ENCODE assay signal across 29 cellular contexts in the genomic region with DNA sequence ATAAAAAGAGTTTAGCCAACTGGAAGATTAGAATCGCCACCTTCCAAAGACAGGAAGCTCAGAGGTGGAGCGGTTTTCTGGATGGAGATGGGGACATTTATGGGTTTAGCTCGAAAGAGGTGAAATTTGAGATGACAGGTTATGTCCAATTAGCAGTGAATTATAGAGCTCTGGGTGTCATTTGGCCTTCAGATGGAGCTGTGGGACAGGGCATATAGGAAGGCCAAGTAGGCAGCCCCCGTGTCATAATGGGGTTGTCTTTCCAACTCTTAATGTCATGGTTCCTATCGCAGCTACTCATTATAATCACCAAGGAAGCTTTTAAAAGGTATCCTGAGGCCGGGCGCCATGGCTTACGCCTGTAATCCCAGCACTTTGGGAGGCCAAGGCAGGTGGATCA. TPM values are rescaled to one million over a fixed set of nuclear protein-coding genes. Genes with fewer than 3 reads are reported as not detected.
DNase-seq lines count a peak whose midpoint lies in the region; ATAC-seq, FAIRE-seq and TF ChIP-seq lines count a peak whose summit lies in the region.
"Had no signal": no experiment of that assay in that cellular context is flagged by ENCODE, and none has a peak within 500 bp of the region (broad histone marks: within the 10 kb centered on the region; RNA-seq: fewer than 3 reads in every experiment).

No MANE protein-coding gene starts in this region.

- DNase-seq in DMS 273 (lab: John Stamatoyannopoulos, UW; ENCODE audit: unreplicated experiment), result peak; percentile 19
- no peak for DNase-seq in DMS 273 treated with DMSO at 0.1 percent for 48 hours (lab: John Stamatoyannopoulos, UW)
- DNase-seq in H9, result no peak
- DNase-seq in NCI-H69 (lab: John Stamatoyannopoulos, UW), result peak; percentile 62
- no peak for DNase-seq in GM12878 (ENCODE audit: low read depth, low spot score)
- no peak for DNase-seq in NCI-H128 (lab: John Stamatoyannopoulos, UW; ENCODE audit: unreplicated experiment)
- DNase-seq in mesendoderm, result no peak
- DNase-seq: activated naive CD4-positive, alpha-beta T cell treated with anti-CD3 and anti-CD28 coated beads for 36 hours; activated T-cell treated with anti-CD3 and anti-CD28 coated beads, Interleukin-2, amount 50 U/mL, for 48 hours; CD4-positive, CD25-positive, alpha-beta regulatory T cell; colonic mucosa; effector memory CD4-positive, alpha-beta T cell; esophagus squamous epithelium; hippocampal formation; immature natural killer cell; KBM-7; naive thymus-derived CD4-positive, alpha-beta T cell; NCI-H2029 treated with DMSO at 0.1 percent for 48 hours; PC-3; SIG-M5; stimulated activated CD4-positive, alpha-beta T cell treated with anti-CD3 and anti-CD28 coated beads, Interleukin-2, amount 100 ng/mL, for 24 hours; T-helper 1 cell; upper lobe of left lung had no signal

- no peaks in the 10 kb centered on the region for H3K36me3 Mint-ChIP-seq in H9 (ENCODE audit: insufficient read depth in 1 of 3, low read depth in 3 of 3)
- H3K36me3 Mint-ChIP-seq: CD4-positive, CD25-positive, alpha-beta regulatory T cell; immature natural killer cell; naive thymus-derived CD4-positive, alpha-beta T cell had no signal

- intact Hi-C loops in GM12878 (cut with micrococcal nuclease; ENCODE audit: unreplicated experiment), result no loop called here

- 0 out of 2 replicates have a peak, but pooled peaks have one; percentile 8 for TF ChIP-seq RAD21 in GM12878 (IDR thresholded peaks at IDR 0.05; ENCODE audit: insufficient read depth, low read depth, low read length)

- no peak overlapping the region for H2AFZ ChIP-seq in H9 (ENCODE audit: low read length)
- no peak overlapping the region for H2AFZ ChIP-seq in GM12878 (ENCODE audit: control insufficient read depth, low read depth, low read length)

- H3K23me2 ChIP-seq in H9 (ENCODE audit: insufficient read length, low read depth, low read length, poor library complexity, severe bottlenecking), result no peaks in the 10 kb centered on the region

- ATAC-seq in GM12878 (no peak), GM19467 (IDR thresholded peaks at IDR 0.05; ENCODE audit: unreplicated experiment) (no peak)
- ATAC-seq: left lobe of liver; naive thymus-derived CD4-positive, alpha-beta T cell; PC-3 had no signal

- H3K27me3 Mint-ChIP-seq in H9 (ENCODE audit: low read depth), result 0 out of 2 replicates have a peak, but pooled peaks cover 3% of the 10 kb centered on the region

- H3K56ac ChIP-seq in H9 (ENCODE audit: insufficient read length, low read depth, low read length) (no peak overlapping the region), mesendoderm (ENCODE audit: low read length) (no peak overlapping the region)

- H3K79me2 ChIP-seq in H9 (ENCODE audit: insufficient read depth, low read length) (no peaks in the 10 kb centered on the region), GM12878 (ENCODE audit: control insufficient read depth, insufficient read depth, low read length) (no peaks in the 10 kb centered on the region), mesendoderm (ENCODE audit: control insufficient read depth, insufficient read depth, low read length) (no peaks in the 10 kb centered on the region)

- POLR2A ChIA-PET in GM12878 (lab: Charles Lee), result interaction anchor here (1.0 kb wide), 1 partner anchor 40 kb away, joined by 3 read pairs; no protein-coding TSS in a partner anchor

- no peak overlapping the region for H2AK5ac ChIP-seq in H9 (ENCODE audit: insufficient read length, low read length)
- H2AK5ac ChIP-seq in mesendoderm (ENCODE audit: low read length), result no peak overlapping the region

- FAIRE-seq in GM12878 (lab: Jason Lieb, UNC), result no peak
- FAIRE-seq: frontal cortex, GM19239 had no signal

- H3K9me3 Mint-ChIP-seq in H9, result no peaks in the 10 kb centered on the region; a peak in 1 of 5 replicates
- H3K9me3 Mint-ChIP-seq: activated naive CD4-positive, alpha-beta T cell treated with anti-CD3 and anti-CD28 coated beads for 36 hours; immature natural killer cell had no signal

- H3K23ac ChIP-seq in H9 (ENCODE audit: insufficient read length, low read depth, low read length), result no peak overlapping the region
- no peak overlapping the region for H3K23ac ChIP-seq in mesendoderm (ENCODE audit: low read length)

- H3K4ac ChIP-seq in H9 (ENCODE audit: low read depth, low read length) (no peak overlapping the region), mesendoderm (ENCODE audit: low read depth, low read length) (no peak overlapping the region)

- H3K9me3 ChIP-seq in H9 (ENCODE audit: control insufficient read depth, low read depth, low read length) (no peaks in the 10 kb centered on the region), GM12878 (replicated peaks; ENCODE audit: control insufficient read depth, insufficient read depth, low read length) (no peaks in the 10 kb centered on the region)
- H3K9me3 ChIP-seq: colonic mucosa, esophagus squamous epithelium, upper lobe of left lung had no signal

- H3K79me1 ChIP-seq in H9 (ENCODE audit: insufficient read depth, low read depth, low read length, poor library complexity, severe bottlenecking) (no peaks in the 10 kb centered on the region), mesendoderm (ENCODE audit: low read length) (no peaks in the 10 kb centered on the region)

- H2BK120ac ChIP-seq in H9 (ENCODE audit: low read depth, low read length, poor library complexity, severe bottlenecking) (no peak overlapping the region), mesendoderm (ENCODE audit: low read depth, low read length) (no peak overlapping the region)

- TF ChIP-seq EP300 in GM12878 (IDR thresholded peaks at IDR 0.05; ENCODE audit: borderline replicate concordance in 1 of 2, control insufficient read depth in 1 of 2, low read depth in 2 of 2, low read length in 2 of 2), result no peak

- no peak overlapping the region for H3K4me3 Mint-ChIP-seq in H9
- H3K4me3 Mint-ChIP-seq: activated naive CD4-positive, alpha-beta T cell treated with anti-CD3 and anti-CD28 coated beads for 36 hours; CD4-positive, CD25-positive, alpha-beta regulatory T cell; immature natural killer cell; naive thymus-derived CD4-positive, alpha-beta T cell had no signal

- no peak overlapping the region for H2BK20ac ChIP-seq in H9 (ENCODE audit: low read depth, low read length, poor library complexity, severe bottlenecking)

- CTCF ChIA-PET in GM12878 (lab: Yijun Ruan, JAX), result interaction anchor here (0.5 to 2.0 kb wide), 10 partner anchors 16 to 215 kb away, joined by 3 to 27 read pairs (median 4); no protein-coding TSS in a partner anchor

- H4K5ac ChIP-seq in H9 (ENCODE audit: insufficient read length, low read depth, low read length), result no peak overlapping the region
- H4K5ac ChIP-seq in mesendoderm (ENCODE audit: low read length), result no peak overlapping the region

- H3K4me1 Mint-ChIP-seq in H9, result peaks cover 1 to 6% of the 10 kb centered on the region in 2 experiments; a peak in 2 of 4 replicates
- H3K4me1 Mint-ChIP-seq: immature natural killer cell had no signal

- H3K27me3 ChIP-seq in H9 (ENCODE audit: insufficient read depth, low read length), result no peaks in the 10 kb centered on the region
- no peaks in the 10 kb centered on the region for H3K27me3 ChIP-seq in GM12878 (replicated peaks in 1 of 2; ENCODE audit: control insufficient read depth in 2 of 2, insufficient read depth in 2 of 2, low read length in 1 of 2)
- no peaks in the 10 kb centered on the region for H3K27me3 ChIP-seq in mesendoderm (ENCODE audit: insufficient read depth, low read length, poor library complexity)
- H3K27me3 ChIP-seq: colonic mucosa, esophagus squamous epithelium, upper lobe of left lung had no signal

- H3K4me2 ChIP-seq in H9 (ENCODE audit: insufficient read depth, insufficient read length, low read length), result no peak overlapping the region
- H3K4me2 ChIP-seq in GM12878 (ENCODE audit: control insufficient read depth, insufficient read depth), result no peak overlapping the region
- H3K4me2 ChIP-seq in mesendoderm (ENCODE audit: low read length), result no peak overlapping the region
- H3K4me2 ChIP-seq: smooth muscle cell had no signal

- H3K27ac ChIP-seq in H9 (ENCODE audit: insufficient read length, low read depth, low read length), result no peak overlapping the region
- H3K27ac ChIP-seq in GM12878 (ENCODE audit: control insufficient read depth, insufficient read depth), result no peak overlapping the region
- H3K27ac ChIP-seq in mesendoderm (ENCODE audit: low read depth, low read length), result no peak overlapping the region
- H3K27ac ChIP-seq: 22Rv1, colonic mucosa, esophagus squamous epithelium, upper lobe of left lung had no signal

- no peak overlapping the region for H4K91ac ChIP-seq in H9 (ENCODE audit: insufficient read length, low read depth, low read length)

- H3K18ac ChIP-seq in H9 (ENCODE audit: insufficient read length, low read depth, low read length), result no peak overlapping the region
- H3K18ac ChIP-seq in mesendoderm (ENCODE audit: low read length), result no peak overlapping the region

- in situ Hi-C loops in GM12878 (cut with MboI), result no loop called here

- H2BK15ac ChIP-seq in H9 (ENCODE audit: low read depth, low read length) (no peak overlapping the region), mesendoderm (replicated peaks; ENCODE audit: low read depth) (no peak overlapping the region)

- no peak overlapping the region for H4K8ac ChIP-seq in H9 (replicated peaks; ENCODE audit: insufficient read length, low read depth, low read length)
- no peak overlapping the region for H4K8ac ChIP-seq in mesendoderm (ENCODE audit: low read depth, low read length)

- no peak overlapping the region for H3K9ac ChIP-seq in H9 (ENCODE audit: extremely low read depth, insufficient read length, low read length)
- no peak overlapping the region for H3K9ac ChIP-seq in GM12878 (ENCODE audit: control insufficient read depth, insufficient read depth, low read length)
- H3K9ac ChIP-seq in mesendoderm (ENCODE audit: low read length), result no peak overlapping the region

- WGBS in H9 (ENCODE audit: extremely low coverage, insufficient read length, low lambda C conversion rate), result no CpG with 5 or more reads among the region's 8 CpGs
- WGBS in GM12878 (ENCODE audit: insufficient coverage, insufficient replicate concordance, low lambda C conversion rate, missing lambda C conversion rate), result 48% methylated on average over 8 of the region's 8 CpGs
- WGBS in mesendoderm (ENCODE audit: extremely low coverage, insufficient coverage, low lambda C conversion rate), result no CpG with 5 or more reads among the region's 8 CpGs

- no peak overlapping the region for H3K14ac ChIP-seq in H9 (ENCODE audit: insufficient read depth, low read length)

- no peaks in the 10 kb centered on the region for H4K20me1 ChIP-seq in H9 (ENCODE audit: control insufficient read depth, insufficient read depth, insufficient read length)
- no peaks in the 10 kb centered on the region for H4K20me1 ChIP-seq in GM12878 (ENCODE audit: control insufficient read depth, insufficient read depth)

- 0 out of 3 replicates have a peak, but pooled peaks have one; percentile 20 for TF ChIP-seq CTCF in H9 (conservative IDR thresholded peaks at IDR 0.05)
- no peak for TF ChIP-seq CTCF in GM12878 (IDR thresholded peaks at IDR 0.05 in 2 of 3, conservative IDR thresholded peaks at IDR 0.05 in 1 of 3; ENCODE audit: control insufficient read depth in 2 of 3, extremely low read depth in 1 of 3, insufficient read depth in 1 of 3, low read depth in 3 of 3, low read length in 3 of 3)

- H3K4me3 ChIP-seq in GM12878, result no peak overlapping the region
- H3K4me3 ChIP-seq in mesendoderm (ENCODE audit: low read length), result no peak overlapping the region
- H3K4me3 ChIP-seq: colonic mucosa, esophagus squamous epithelium, smooth muscle cell, upper lobe of left lung had no signal

- no peak overlapping the region for H2BK12ac ChIP-seq in H9 (ENCODE audit: insufficient read length, low read depth, low read length)

- RAD21 ChIA-PET in GM12878 (lab: Charles Lee; ENCODE audit: unreplicated experiment), result interaction anchor here (0.7 to 1.7 kb wide), 5 partner anchors 111 to 189 kb away, joined by 3 to 12 read pairs (median 4); no protein-coding TSS in a partner anchor

- no peak overlapping the region for H3K27ac Mint-ChIP-seq in H9
- H3K27ac Mint-ChIP-seq: activated naive CD4-positive, alpha-beta T cell treated with anti-CD3 and anti-CD28 coated beads for 36 hours; CD4-positive, CD25-positive, alpha-beta regulatory T cell; immature natural killer cell; naive thymus-derived CD4-positive, alpha-beta T cell had no signal

- H2BK5ac ChIP-seq in H9 (ENCODE audit: insufficient read length, low read length) (no peak overlapping the region), mesendoderm (ENCODE audit: low read length) (no peak overlapping the region)

- no peaks in the 10 kb centered on the region for H3K36me3 ChIP-seq in GM12878 (ENCODE audit: control insufficient read depth in 2 of 2, insufficient read depth in 2 of 2, low read length in 1 of 2)
- no peaks in the 10 kb centered on the region for H3K36me3 ChIP-seq in mesendoderm (ENCODE audit: control insufficient read depth, insufficient read depth, low read length)
- H3K36me3 ChIP-seq: colonic mucosa, esophagus squamous epithelium, upper lobe of left lung had no signal

- no peak for TF ChIP-seq POLR2A in GM12878 (IDR thresholded peaks at IDR 0.05; ENCODE audit: low read depth, low read length)

- no peaks in the 10 kb centered on the region for H3K4me1 ChIP-seq in H9 (ENCODE audit: insufficient read depth, low read length)
- no peaks in the 10 kb centered on the region for H3K4me1 ChIP-seq in GM12878 (ENCODE audit: control insufficient read depth, insufficient read depth, low read length)
- no peaks in the 10 kb centered on the region for H3K4me1 ChIP-seq in mesendoderm (ENCODE audit: control insufficient read depth, low read depth, low read length)
- H3K4me1 ChIP-seq: colonic mucosa had no signal

- no peak overlapping the region for H3T11ph ChIP-seq in H9 (ENCODE audit: low read length)

- SMC1A ChIA-PET in GM12878 (lab: Charles Lee; ENCODE audit: uncharacterized antibody, unreplicated experiment), result interaction anchor here (0.8 to 1.2 kb wide), 4 partner anchors 156 to 186 kb away, joined by 4 to 11 read pairs (median 9); no protein-coding TSS in a partner anchor

- BruUV-seq in GM12878 (replicated peaks; lab: Mats Ljungman, UMichigan), result no TSS peak

RNA-seq across cellular contexts. Expression of a gene that starts 21.0 kb away (rescaled TPM):
- 3.8 and 5.0 TPM in 2 replicates for total RNA-seq in H9 (2021)
- total RNA-seq in GM12878 (2013; cell fraction: nucleolus; rRNA removed), result 6.3 and 7.2 TPM in 2 replicates
- 0.28 and 0.54 TPM in 2 replicates for total RNA-seq in GM12878 (2014; rRNA removed)
- 0.64 and 0.72 TPM in 2 replicates for total RNA-seq in GM12878 (2014; rRNA removed; fragmentation: Illumina TruSeq; extraction: Trizol)
- total RNA-seq in GM12878 (2021), result 0.45 and 1.0 TPM in 2 replicates
- 0.33 TPM for polyA plus RNA-seq in GM12878 (2011; ENCODE audit: low read depth)
- polyA plus RNA-seq in GM12878 (2011; rRNA removed), result 0.19 and 0.27 TPM in 2 replicates
- polyA plus RNA-seq in GM12878 (2011; cell fraction: cytosol; rRNA removed), result 0.37 and 0.52 TPM in 2 replicates
- 0.33 and 0.98 TPM in 2 replicates for polyA plus RNA-seq in GM12878 (2011; cell fraction: nucleus; rRNA removed)
- 0.35 and 0.94 TPM in 2 replicates for polyA plus RNA-seq in GM12878 (2012)
- polyA plus RNA-seq in GM12878 (2014; fragmentation: Illumina TruSeq; extraction: Trizol), result 0.98 TPM in 1 of 2 replicates, not detected in the other
- under 1 TPM in 1 of 2 experiments, not detected in 1; 0.24 TPM for polyA plus RNA-seq in GM12878 (2014; fragmentation: Nextera tagmentation; extraction: Ambion mirVana)
- polyA plus RNA-seq in GM12878 (2014; rRNA removed), result 0.30 and 1.2 TPM in 2 replicates
- 1 to 10 TPM in 1 of 2 experiments, under 1 TPM in 1; 0.86 to 2.8 TPM for polyA plus RNA-seq in GM12878 (2016; fragmentation: Nextera tagmentation; extraction: Ambion mirVana)
- 0.07 and 0.26 TPM in 2 replicates for polyA minus RNA-seq in GM12878 (2011; rRNA and poly(A)+ RNA removed)
- polyA minus RNA-seq in GM12878 (2011; cell fraction: cytosol; rRNA and poly(A)+ RNA removed), result not detected in 2 replicates
- polyA minus RNA-seq in GM12878 (2011; cell fraction: nucleus; rRNA and poly(A)+ RNA removed), result 0.48 and 0.57 TPM in 2 replicates
- 3.6 TPM for polyA plus RNA-seq in mesendoderm (2013, experiment 1 of 2)
- 4.5 TPM for polyA plus RNA-seq in mesendoderm (2013, experiment 2 of 2)

Comparison
In these comparisons a context has a peak if more than half of its experiments do, and no peak if none do; other contexts are left out.
1. DNase-seq: peak in DMS 273 (single experiment) and NCI-H69 (single experiment); none in DMS 273 treated with DMSO at 0.1 percent for 48 hours (single experiment), H9 (single experiment), GM12878 (single experiment), NCI-H128 (single experiment) and mesendoderm (single experiment).